ENCODE assay signal across 16 cellular contexts in genomic region chr20:13856356-13856755, GRCh38.
"Had no signal": no experiment of that assay in that cellular context is flagged by ENCODE, and none has a peak within 500 bp of the region (broad histone marks: within the 10 kb centered on the region; RNA-seq: fewer than 3 reads in every experiment).

No MANE protein-coding gene starts in this region.

- H3K27me3 ChIP-seq: heart left ventricle, SJSA1 had no signal

- H3K9me3 ChIP-seq: heart left ventricle, left ventricle myocardium inferior, SJSA1 had no signal

- H3K4me1 ChIP-seq: SJSA1 had no signal

- ATAC-seq: activated CD8-positive, alpha-beta T cell treated with anti-CD3 and anti-CD28 coated beads, Interleukin-2, amount 10 ng/mL, durations not matched to agents 7 days and 5 days; effector memory CD8-positive, alpha-beta T cell; right cardiac atrium; stimulated activated memory B cell treated with anti-CD40 and anti-IgM and Interleukin-4, amounts not matched to agents 10 μg/mL and 1 μg/mL and 100 μg/mL, for 72 hours; T-cell had no signal

- H3K36me3 ChIP-seq: heart left ventricle, left ventricle myocardium inferior, SJSA1, WERI-Rb-1 had no signal

- H3K9me3 Mint-ChIP-seq: stimulated activated memory B cell treated with anti-CD40 and anti-IgM and Interleukin-4, amounts not matched to agents 10 μg/mL and 1 μg/mL and 100 μg/mL, for 72 hours; type B pancreatic cell had no signal

- H3K36me3 Mint-ChIP-seq: stimulated activated memory B cell treated with anti-CD40 and anti-IgM and Interleukin-4, amounts not matched to agents 10 μg/mL and 1 μg/mL and 100 μg/mL, for 72 hours; T-cell; type B pancreatic cell had no signal

- H3K27ac Mint-ChIP-seq: activated CD8-positive, alpha-beta T cell treated with anti-CD3 and anti-CD28 coated beads, Interleukin-2, amount 10 ng/mL, durations not matched to agents 7 days and 5 days; effector memory CD8-positive, alpha-beta T cell; stimulated activated memory B cell treated with anti-CD40 and anti-IgM and Interleukin-4, amounts not matched to agents 10 μg/mL and 1 μg/mL and 100 μg/mL, for 72 hours; T-cell; type B pancreatic cell had no signal

- H3K4me3 Mint-ChIP-seq: activated CD8-positive, alpha-beta T cell treated with anti-CD3 and anti-CD28 coated beads, Interleukin-2, amount 10 ng/mL, durations not matched to agents 7 days and 5 days; effector memory CD8-positive, alpha-beta T cell; stimulated activated memory B cell treated with anti-CD40 and anti-IgM and Interleukin-4, amounts not matched to agents 10 μg/mL and 1 μg/mL and 100 μg/mL, for 72 hours; T-cell; type B pancreatic cell had no signal

- H3K27ac ChIP-seq: coronary artery, SJSA1, WERI-Rb-1 had no signal

- H3K4me1 Mint-ChIP-seq: T-cell had no signal

- DNase-seq: activated CD4-positive, alpha-beta T cell treated with anti-CD3 and anti-CD28 coated beads for 48 hours; activated CD8-positive, alpha-beta memory T cell treated with anti-CD3 and anti-CD28 coated beads, Interleukin-2, amount 50 U/mL, for 48 hours; activated CD8-positive, alpha-beta T cell treated with anti-CD3 and anti-CD28 coated beads, Interleukin-2, amount 10 ng/mL, durations not matched to agents 7 days and 5 days; activated naive CD4-positive, alpha-beta T cell; effector memory CD8-positive, alpha-beta T cell; heart left ventricle; left ventricle myocardium inferior; right cardiac atrium; T-cell; T1000; WERI-Rb-1 had no signal

- H3K4me3 ChIP-seq: coronary artery, heart left ventricle, left ventricle myocardium inferior, SJSA1, smooth muscle cell had no signal
